10 cellular contexts compared by ENCODE assay signal in genomic region chr22:39446239-39446721, GRCh38. TPM values are rescaled to one million over a fixed set of nuclear protein-coding genes. Genes with fewer than 3 reads are reported as not detected.
DNase-seq lines count a peak whose midpoint lies in the region; ATAC-seq, FAIRE-seq and TF ChIP-seq lines count a peak whose summit lies in the region.
"Had no signal": no experiment of that assay in that cellular context is flagged by ENCODE, and none has a peak within 500 bp of the region (broad histone marks: within the 10 kb centered on the region; RNA-seq: fewer than 3 reads in every experiment).

No MANE protein-coding gene starts in this region.

- H3K4me3 ChIP-seq in bronchial epithelial cell (ENCODE audit: low read depth, low read length) (no peak overlapping the region), uterus (no peak overlapping the region), dorsolateral prefrontal cortex (no peak overlapping the region)
- H3K4me3 ChIP-seq: body of pancreas, SJSA1 had no signal

- H3K27me3 ChIP-seq in bronchial epithelial cell (ENCODE audit: control insufficient read depth, insufficient read depth, low read length) (peaks cover 1% of the 10 kb centered on the region), uterus (no peaks in the 10 kb centered on the region), dorsolateral prefrontal cortex (no peaks in the 10 kb centered on the region)
- H3K27me3 ChIP-seq: body of pancreas, SJSA1 had no signal

- intact Hi-C loops in uterus (cut with DNase I; ENCODE audit: low total_unique reads) (no loop called here), dorsolateral prefrontal cortex (cut with DNase I) (no loop called here)

- no peaks in the 10 kb centered on the region for H3K36me3 ChIP-seq in bronchial epithelial cell (ENCODE audit: control insufficient read depth, insufficient read depth, low read length)
- no peaks in the 10 kb centered on the region for H3K36me3 ChIP-seq in uterus
- H3K36me3 ChIP-seq: SJSA1 had no signal

- no peaks in the 10 kb centered on the region for H3K4me1 ChIP-seq in uterus
- H3K4me1 ChIP-seq: body of pancreas had no signal

- ATAC-seq in GM19324 (IDR thresholded peaks at IDR 0.05; ENCODE audit: low FRiP score, unreplicated experiment) = peak; percentile 12
- peak; percentile 23 for ATAC-seq in HG03103 (IDR thresholded peaks at IDR 0.05; ENCODE audit: low read depth, unreplicated experiment)
- ATAC-seq: body of pancreas had no signal

- TF ChIP-seq CTCF in bronchial epithelial cell (IDR thresholded peaks at IDR 0.05; ENCODE audit: insufficient read depth, low read length, severe bottlenecking) = peak; percentile 15
- TF ChIP-seq CTCF in uterus (IDR thresholded peaks at IDR 0.05) = no peak
- no peak for TF ChIP-seq CTCF in dorsolateral prefrontal cortex (IDR thresholded peaks at IDR 0.05 in 54 of 56, conservative IDR thresholded peaks at IDR 0.05 in 2 of 56; ENCODE audit: low read depth in 1 of 56, partially characterized antibody in 56 of 56)

- peak; percentile 80 for DNase-seq in ELF-1 (ENCODE audit: low read depth, low spot score)
- no peak for DNase-seq in bronchial epithelial cell (ENCODE audit: low read depth)
- DNase-seq in uterus = no peak
- DNase-seq in dorsolateral prefrontal cortex = no peak
- DNase-seq in activated CD4-positive, CD25-positive, alpha-beta regulatory T cell (lab: John Stamatoyannopoulos, UW) = no peak
- DNase-seq in midbrain (lab: John Stamatoyannopoulos, UW) = no peak
- DNase-seq: body of pancreas had no signal

- no peak for TF ChIP-seq POLR2A in uterus (IDR thresholded peaks at IDR 0.05)

- no peaks in the 10 kb centered on the region for H3K9me3 ChIP-seq in uterus
- H3K9me3 ChIP-seq: body of pancreas, SJSA1 had no signal

- H3K27ac ChIP-seq in uterus = no peak overlapping the region
- H3K27ac ChIP-seq in dorsolateral prefrontal cortex = no peak overlapping the region
- H3K27ac ChIP-seq: body of pancreas, SJSA1 had no signal

- FAIRE-seq in bronchial epithelial cell (lab: Jason Lieb, UNC) = no peak

RNA-seq across cellular contexts. Expression of gene MGAT3, which starts 10.5 kb away (rescaled TPM):
- 0.13 and 0.53 TPM in 2 replicates for total RNA-seq in bronchial epithelial cell
- total RNA-seq in uterus = 10 to 100 TPM in 1 of 4 donors, 1 to 10 TPM in 1, under 1 TPM in 1, not detected in 1; 0.26 to 11.8 (median 9.5) TPM
- 100 to 1,000 TPM in 30 of 120 experiments, 10 to 100 TPM in 90; 57.7 to 147 (median 92.3) TPM for total RNA-seq in dorsolateral prefrontal cortex

RNA-seq across cellular contexts. Expression of gene TAB1, which starts 46.7 kb away (rescaled TPM):
- total RNA-seq in bronchial epithelial cell (7.9 and 8.2 TPM in 2 replicates), uterus (10 to 100 TPM; 23.0 to 44.0 (median 42.0) TPM), dorsolateral prefrontal cortex (10 to 100 TPM; 25.2 to 75.7 (median 46.7) TPM)

RNA-seq across cellular contexts. Expression of gene MIEF1, which starts 55.8 kb away (rescaled TPM):
- total RNA-seq in bronchial epithelial cell (23.7 and 25.6 TPM in 2 replicates), uterus (10 to 100 TPM in 3 of 4 donors, 1 to 10 TPM in 1; 6.9 to 23.3 (median 20.6) TPM), dorsolateral prefrontal cortex (10 to 100 TPM; 21.3 to 40.7 (median 28.0) TPM)

Comparison
In these comparisons a context has a peak if more than half of its experiments do, and no peak if none do; other contexts are left out.
1. RNA of gene MGAT3, which starts 10.5 kb away (total RNA-seq): 57.7 to 147 TPM in dorsolateral prefrontal cortex; 0.26 to 11.8 TPM in uterus and 0.13 to 0.53 TPM in bronchial epithelial cell; every median in the first group is over 4 times any median in the second.